1 cellular context compared by ENCODE assay signal in genomic region chr1:36731226-36732037, GRCh38.
TF ChIP-seq lines count a peak whose summit lies in the region.

No MANE protein-coding gene starts in this region.

TF ChIP-seq in H1, 55 proteins besides CTCF, POLR2A, EP300 and RAD21 (continued from another document):
- TF ChIP-seq ASH2L (IDR thresholded peaks at IDR 0.05; ENCODE audit: low read length), result no peak
- TF ChIP-seq USF2 (IDR thresholded peaks at IDR 0.05; ENCODE audit: low read length), result no peak
- no peak for TF ChIP-seq ZNF274 (IDR thresholded peaks at IDR 0.05; ENCODE audit: borderline replicate concordance, extremely low read depth, low read length)
- no peak for TF ChIP-seq CBX8 (IDR thresholded peaks at IDR 0.05; ENCODE audit: borderline replicate concordance, low read depth, low read length)
- no peak for TF ChIP-seq SP2 (IDR thresholded peaks at IDR 0.05; ENCODE audit: low read length)
- TF ChIP-seq ATF3 (IDR thresholded peaks at IDR 0.05; ENCODE audit: insufficient read depth, low read depth, low read length), result no peak
- TF ChIP-seq KDM4A (IDR thresholded peaks at IDR 0.05; ENCODE audit: low read depth, low read length, severe bottlenecking), result no peak
- TF ChIP-seq SIN3A (conservative IDR thresholded peaks at IDR 0.05 in 1 of 2, IDR thresholded peaks at IDR 0.05 in 1 of 2; ENCODE audit: low read depth in 1 of 2, low read length in 2 of 2), result no peak
- TF ChIP-seq FOSL1 (IDR thresholded peaks at IDR 0.05; ENCODE audit: insufficient read depth, low read depth, low read length), result no peak
- TF ChIP-seq ATF2 (IDR thresholded peaks at IDR 0.05; ENCODE audit: low read length), result no peak
- no peak for TF ChIP-seq GABPA (IDR thresholded peaks at IDR 0.05; ENCODE audit: borderline replicate concordance, insufficient read depth, low read length)
TF ChIP-seq in H1: peak in this region for 0.
